Comparison of ENCODE assay signal across 17 cellular contexts in the genomic region with DNA sequence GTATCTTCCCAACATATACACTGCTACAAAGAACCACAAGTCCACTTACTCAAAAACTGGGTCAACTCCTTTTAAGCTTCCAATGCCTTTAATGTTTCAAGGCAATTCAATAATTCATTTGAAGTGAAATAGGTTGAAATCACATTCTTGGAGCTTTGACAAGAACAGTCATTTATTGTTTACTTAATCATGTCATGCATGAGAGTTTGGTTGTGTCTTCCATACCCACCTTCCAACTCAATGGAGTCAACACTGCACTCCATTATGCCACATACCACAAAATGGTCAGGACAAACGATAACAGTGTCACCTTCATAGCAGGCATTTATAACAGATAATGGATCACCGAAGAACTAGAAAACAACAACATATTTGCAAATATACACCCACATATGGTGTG.
DNase-seq lines count a peak whose midpoint lies in the region; ATAC-seq, FAIRE-seq and TF ChIP-seq lines count a peak whose summit lies in the region.
"Had no signal": no experiment of that assay in that cellular context is flagged by ENCODE, and none has a peak within 500 bp of the region (broad histone marks: within the 10 kb centered on the region; RNA-seq: fewer than 3 reads in every experiment).

No MANE protein-coding gene starts in this region.

- no peak overlapping the region for H3K4me3 Mint-ChIP-seq in astrocyte (ENCODE audit: unreplicated experiment)
- H3K4me3 Mint-ChIP-seq in effector memory CD8-positive, alpha-beta T cell: no peak overlapping the region
- H3K4me3 Mint-ChIP-seq: B cell; CD4-positive, alpha-beta T cell; HFFc6 had no signal

- peak; percentile 57 for FAIRE-seq in H54 (lab: Jason Lieb, UNC)
- FAIRE-seq in astrocyte (lab: Jason Lieb, UNC): peak; percentile 67
- FAIRE-seq in urothelium cell line (lab: Jason Lieb, UNC): peak; percentile 98
- FAIRE-seq: GM12891 had no signal

- no peaks in the 10 kb centered on the region for H3K79me2 ChIP-seq in astrocyte (ENCODE audit: insufficient read depth, low read length)

- no peak for ATAC-seq in heart left ventricle
- no peak for ATAC-seq in effector memory CD8-positive, alpha-beta T cell (replicated peaks)

- no peaks in the 10 kb centered on the region for H3K36me3 Mint-ChIP-seq in astrocyte (ENCODE audit: low read depth, unreplicated experiment)
- H3K36me3 Mint-ChIP-seq in effector memory CD8-positive, alpha-beta T cell (ENCODE audit: insufficient read depth): no peaks in the 10 kb centered on the region

- peaks cover 5% of the 10 kb centered on the region for H3K9me3 Mint-ChIP-seq in astrocyte (ENCODE audit: unreplicated experiment)
- no peaks in the 10 kb centered on the region for H3K9me3 Mint-ChIP-seq in effector memory CD8-positive, alpha-beta T cell
- H3K9me3 Mint-ChIP-seq: CD4-positive, alpha-beta T cell; HFFc6 had no signal

- TF ChIP-seq CTCF in astrocyte (IDR thresholded peaks at IDR 0.05; ENCODE audit: insufficient read depth, low read depth, low read length) (no peak), heart left ventricle (IDR thresholded peaks at IDR 0.05) (no peak)

- H4K20me1 ChIP-seq in astrocyte (ENCODE audit: insufficient read depth, low read length): no peaks in the 10 kb centered on the region

- no peaks in the 10 kb centered on the region for H3K27me3 Mint-ChIP-seq in astrocyte (ENCODE audit: low read depth, unreplicated experiment)
- peaks cover 0 to 7% of the 10 kb centered on the region in 2 donors for H3K27me3 Mint-ChIP-seq in effector memory CD8-positive, alpha-beta T cell
- H3K27me3 Mint-ChIP-seq: B cell; CD4-positive, alpha-beta T cell had no signal

- peaks cover 24% of the 10 kb centered on the region for H3K4me1 Mint-ChIP-seq in astrocyte (ENCODE audit: low read depth, unreplicated experiment)
- H3K4me1 Mint-ChIP-seq in effector memory CD8-positive, alpha-beta T cell (ENCODE audit: low read depth in 2 of 2): no peaks in the 10 kb centered on the region
- H3K4me1 Mint-ChIP-seq: B cell had no signal

- H3K36me3 ChIP-seq in astrocyte (ENCODE audit: insufficient read depth, low read length) (no peaks in the 10 kb centered on the region), heart left ventricle (no peaks in the 10 kb centered on the region)
- H3K36me3 ChIP-seq: HAP-1 had no signal

- no peak overlapping the region for H3K4me2 ChIP-seq in astrocyte (ENCODE audit: low read length)

- no peak overlapping the region for H3K27ac ChIP-seq in astrocyte (ENCODE audit: low read depth, low read length)
- no peak overlapping the region for H3K27ac ChIP-seq in heart left ventricle

- 82 to 94% (median 87%) methylated on average over 2 of the region's 2 CpGs for WGBS in heart left ventricle, 4 donors

- H3K4me1 ChIP-seq in astrocyte (ENCODE audit: insufficient read depth, low read length): peaks cover 6% of the 10 kb centered on the region
- H3K4me1 ChIP-seq in heart left ventricle: no peaks in the 10 kb centered on the region
- H3K4me1 ChIP-seq: HAP-1 had no signal

- DNase-seq in H54 (ENCODE audit: insufficient read length, low spot score): no peak
- DNase-seq in astrocyte (ENCODE audit: low read depth): no peak
- DNase-seq in kidney glomerular epithelial cell (lab: John Stamatoyannopoulos, UW): peak; percentile 12
- no peak for DNase-seq in urothelium cell line (ENCODE audit: low spot score)
- DNase-seq in heart left ventricle: no peak
- DNase-seq in effector memory CD8-positive, alpha-beta T cell: no peak
- DNase-seq in MV-4-11 (lab: John Stamatoyannopoulos, UW): no peak
- DNase-seq: C1 segment of cervical spinal cord; Calu3; CD4-positive, alpha-beta T cell; DMS79; EL; GOT3; HFFc6 had no signal

- no peaks in the 10 kb centered on the region for H3K27me3 ChIP-seq in astrocyte (ENCODE audit: insufficient read depth, low read length)
- peaks cover 0 to 10% (median 0%) of the 10 kb centered on the region in 9 donors for H3K27me3 ChIP-seq in heart left ventricle

- H3K4me3 ChIP-seq in astrocyte (ENCODE audit: insufficient read depth, low read depth, low read length): no peak overlapping the region
- no peak overlapping the region for H3K4me3 ChIP-seq in heart left ventricle
- H3K4me3 ChIP-seq: HAP-1 had no signal

- H3K9me3 ChIP-seq in astrocyte (ENCODE audit: insufficient read depth, low read depth, low read length): no peaks in the 10 kb centered on the region
- no peaks in the 10 kb centered on the region for H3K9me3 ChIP-seq in heart left ventricle
- H3K9me3 ChIP-seq: HAP-1 had no signal

- no peak overlapping the region for H3K27ac Mint-ChIP-seq in astrocyte (ENCODE audit: unreplicated experiment)
- H3K27ac Mint-ChIP-seq in effector memory CD8-positive, alpha-beta T cell: no peak overlapping the region
- H3K27ac Mint-ChIP-seq: B cell; CD4-positive, alpha-beta T cell; HFFc6 had no signal

- no peak overlapping the region for H2AFZ ChIP-seq in astrocyte (ENCODE audit: low read depth, low read length)

- intact Hi-C loops in heart left ventricle (cut with DNase I): loop anchor here in 4 of 10 donors (5.0 to 10.0 kb wide), 4 partner anchors 239 to 742 kb away; no protein-coding TSS in a partner anchor

- TF ChIP-seq POLR2A in H54 (IDR thresholded peaks at IDR 0.05; ENCODE audit: low read depth, low read length) (no peak), heart left ventricle (IDR thresholded peaks at IDR 0.05) (no peak)

- no peak overlapping the region for H3K9ac ChIP-seq in astrocyte (ENCODE audit: low read length)
